2 cellular contexts compared by ENCODE assay signal in genomic region chr1:30881266-30882181, GRCh38.
TF ChIP-seq lines count a peak whose summit lies in the region.

No MANE protein-coding gene starts in this region.

TF ChIP-seq in K562, 482 proteins besides CTCF, POLR2A, EP300 and RAD21 (continued from another document and continues in another):
- TF ChIP-seq ZBTB40 (IDR thresholded peaks at IDR 0.05): no peak
- TF ChIP-seq ZBTB40 (CRISPR knock-in tag; IDR thresholded peaks at IDR 0.05): no peak
- TF ChIP-seq POLR2G (IDR thresholded peaks at IDR 0.05; ENCODE audit: low read depth, low read length): 0 out of 2 replicates have a peak, but pooled peaks have one; percentile 6
- no peak for TF ChIP-seq PBX2 (CRISPR knock-in tag; IDR thresholded peaks at IDR 0.05; ENCODE audit: low read depth)
- no peak for TF ChIP-seq PBX2 (tag; conservative IDR thresholded peaks at IDR 0.05; ENCODE audit: low read depth)
- TF ChIP-seq RBM39 (optimal IDR thresholded peaks at IDR 0.05; ENCODE audit: low read depth, low read length): no peak
- TF ChIP-seq ZKSCAN8 (CRISPR knock-in tag; IDR thresholded peaks at IDR 0.05): no peak
- 0 out of 2 replicates have a peak, but pooled peaks have one; percentile 32 for TF ChIP-seq PTBP1 (IDR thresholded peaks at IDR 0.05; ENCODE audit: low read depth, low read length)
- no peak for TF ChIP-seq ZFP30 (CRISPR knock-in tag; IDR thresholded peaks at IDR 0.05; ENCODE audit: borderline replicate concordance)
- TF ChIP-seq RBM25 (IDR thresholded peaks at IDR 0.05; ENCODE audit: low read depth, low read length, severe bottlenecking): peak; percentile 65
- no peak for TF ChIP-seq HMG20A (CRISPR knock-in tag; conservative IDR thresholded peaks at IDR 0.05)
- TF ChIP-seq ZNF740 (CRISPR knock-in tag; IDR thresholded peaks at IDR 0.05): peak; percentile 52; the same call in 1 of the 2 replicates
- no peak for TF ChIP-seq ZNF740 (tag; IDR thresholded peaks at IDR 0.05)
- TF ChIP-seq BACH1 (tag; IDR thresholded peaks at IDR 0.05): no peak
- no peak for TF ChIP-seq HDAC6 (IDR thresholded peaks at IDR 0.05; ENCODE audit: low read depth, low read length)
- no peak for TF ChIP-seq MAFG (tag; conservative IDR thresholded peaks at IDR 0.05)
- TF ChIP-seq KLF1 (tag; IDR thresholded peaks at IDR 0.05): no peak

TF ChIP-seq in HEK293T, 16 proteins besides CTCF, POLR2A, EP300 and RAD21 (continued from another document):
- no peak for TF ChIP-seq CTBP1 (IDR thresholded peaks at IDR 0.05; ENCODE audit: borderline replicate concordance)
TF ChIP-seq in HEK293T: peak in this region for 0.
